1 cellular context compared by ENCODE assay signal in genomic region chr22:31080164-31080847, GRCh38.
TF ChIP-seq lines count a peak whose summit lies in the region.

No MANE protein-coding gene starts in this region.

TF ChIP-seq in HepG2, 621 proteins besides CTCF, POLR2A, EP300 and RAD21:
- TF ChIP-seq ZNF713 (CRISPR knock-in tag; IDR thresholded peaks at IDR 0.05) (no peak), RFX1 (IDR thresholded peaks at IDR 0.05) (no peak), ZNF407 (CRISPR knock-in tag; IDR thresholded peaks at IDR 0.05; ENCODE audit: not compliant biosample characterization) (no peak), PRMT3 (CRISPR knock-in tag; IDR thresholded peaks at IDR 0.05; ENCODE audit: borderline replicate concordance, low read depth) (no peak), ZBTB20 (CRISPR knock-in tag; IDR thresholded peaks at IDR 0.05; ENCODE audit: borderline replicate concordance, low read depth) (peak; percentile 58; the same call in 1 of the 2 replicates), SNAI1 (CRISPR knock-in tag; IDR thresholded peaks at IDR 0.05; ENCODE audit: borderline replicate concordance) (0 out of 2 replicates have a peak, but pooled peaks have one; percentile 47), CHD4 (IDR thresholded peaks at IDR 0.05; ENCODE audit: borderline replicate concordance, low read length) (peak; percentile 76; the same call in 1 of the 2 replicates), HMGXB3 (CRISPR knock-in tag; IDR thresholded peaks at IDR 0.05; ENCODE audit: borderline replicate concordance) (0 out of 2 replicates have a peak, but pooled peaks have one; percentile 36), ZNF232 (CRISPR knock-in tag; IDR thresholded peaks at IDR 0.05; ENCODE audit: borderline replicate concordance) (peak; percentile 20; the same call in 1 of the 2 replicates), SUZ12 (IDR thresholded peaks at IDR 0.05; ENCODE audit: low read depth, low read length) (no peak), ZNF629 (CRISPR knock-in tag; conservative IDR thresholded peaks at IDR 0.05) (peak; percentile 93), ZNF318 (CRISPR knock-in tag; IDR thresholded peaks at IDR 0.05) (peak; percentile 16; the same call in 1 of the 2 replicates), MYPOP (CRISPR knock-in tag; IDR thresholded peaks at IDR 0.05) (0 out of 2 replicates have a peak, but pooled peaks have one; percentile 21), ZMYM3 (CRISPR knock-in tag; IDR thresholded peaks at IDR 0.05) (peak; percentile 43; the same call in 1 of the 2 replicates), TMF1 (CRISPR knock-in tag; IDR thresholded peaks at IDR 0.05; ENCODE audit: low read depth) (0 out of 2 replicates have a peak, but pooled peaks have one; percentile 12), ZNF432 (CRISPR knock-in tag; IDR thresholded peaks at IDR 0.05; ENCODE audit: borderline replicate concordance) (no peak), YEATS4 (CRISPR knock-in tag; IDR thresholded peaks at IDR 0.05; ENCODE audit: borderline replicate concordance) (peak; percentile 5; the same call in 1 of the 2 replicates), FOXO1 (CRISPR knock-in tag; IDR thresholded peaks at IDR 0.05) (no peak), TOPORS (CRISPR knock-in tag; IDR thresholded peaks at IDR 0.05) (no peak), HIC2 (CRISPR knock-in tag; IDR thresholded peaks at IDR 0.05; ENCODE audit: low read depth) (no peak), TEAD3 (CRISPR knock-in tag; optimal IDR thresholded peaks at IDR 0.05; ENCODE audit: borderline replicate concordance) (peak; percentile 16), ZNF781 (CRISPR knock-in tag; IDR thresholded peaks at IDR 0.05; ENCODE audit: borderline replicate concordance, not compliant biosample characterization) (peak; percentile 20), MEF2D (CRISPR knock-in tag; IDR thresholded peaks at IDR 0.05) (peak; percentile 72; the same call in 1 of the 2 replicates), STAG1 (CRISPR knock-in tag; IDR thresholded peaks at IDR 0.05) (peak; percentile 8; the same call in 1 of the 2 replicates), ZSCAN9 (CRISPR knock-in tag; IDR thresholded peaks at IDR 0.05; ENCODE audit: borderline replicate concordance) (0 out of 2 replicates have a peak, but pooled peaks have one; percentile 3), FOXK1 (CRISPR knock-in tag; IDR thresholded peaks at IDR 0.05; ENCODE audit: borderline replicate concordance, low read depth) (peak; percentile 9; the same call in 1 of the 2 replicates), SSRP1 (CRISPR knock-in tag; IDR thresholded peaks at IDR 0.05) (0 out of 2 replicates have a peak, but pooled peaks have one; percentile 28), MXI1 (IDR thresholded peaks at IDR 0.05; ENCODE audit: borderline replicate concordance, low read depth, low read length) (no peak)
